ENCODE assay signal across 8 cellular contexts in the genomic region with DNA sequence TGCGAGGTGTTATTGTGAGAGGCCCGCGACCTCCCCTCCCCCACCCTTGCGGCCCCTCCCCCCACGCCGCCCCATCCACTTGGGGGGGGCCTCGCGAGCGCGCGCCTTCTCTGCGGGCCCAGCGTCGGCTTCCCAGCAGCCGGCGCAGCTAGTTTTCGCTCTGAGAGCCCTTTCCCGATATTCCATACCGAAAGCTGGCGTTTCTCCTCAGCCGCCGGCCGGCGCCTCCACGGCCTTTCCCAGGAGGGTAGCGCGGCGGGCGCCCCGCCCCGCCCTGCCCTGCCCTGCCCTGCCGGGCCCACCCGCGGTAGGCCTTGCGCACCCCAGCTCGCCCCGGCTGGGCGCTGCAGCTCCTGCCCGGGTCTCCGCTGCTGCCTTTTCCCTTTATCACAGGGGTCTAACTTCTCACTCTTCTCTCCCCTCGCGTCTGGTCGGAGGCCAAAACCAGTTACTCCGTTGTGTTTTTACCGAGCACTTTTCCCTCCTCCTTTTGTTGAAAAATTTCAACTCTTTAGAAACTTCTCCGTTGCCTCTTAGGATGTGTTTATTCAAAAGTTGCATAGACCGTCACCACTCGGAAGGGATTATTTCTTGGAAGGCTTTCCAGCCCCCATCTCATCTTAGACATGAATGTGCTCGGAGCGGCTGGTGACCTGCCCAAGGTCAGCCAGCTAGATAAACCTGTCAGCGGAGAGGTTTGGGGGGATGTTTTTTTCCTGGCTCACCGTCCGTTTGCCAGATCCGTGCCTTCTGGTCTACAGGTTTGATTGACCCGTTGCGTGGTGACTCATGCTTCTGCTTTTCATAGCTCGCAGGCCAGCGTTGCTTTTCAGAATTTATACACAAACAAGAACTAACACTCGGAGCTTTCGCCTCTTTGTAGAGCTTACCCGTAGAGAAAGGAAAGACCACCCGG. TPM values are rescaled to one million over a fixed set of nuclear protein-coding genes. Genes with fewer than 3 reads are reported as not detected.
DNase-seq lines count a peak whose midpoint lies in the region; ATAC-seq and TF ChIP-seq lines count a peak whose summit lies in the region.

No MANE protein-coding gene starts in this region.

- H3K36me3 ChIP-seq in testis (ENCODE audit: low read depth, missing control alignments) = no peaks in the 10 kb centered on the region

- H3K27me3 Mint-ChIP-seq in activated T-cell treated with anti-CD3 and anti-CD28 coated beads, Interleukin-2, amount 50 U/mL, for 4 hours (ENCODE audit: low read depth) = peaks cover 8% of the 10 kb centered on the region

- H3K9me3 Mint-ChIP-seq in activated T-cell treated with anti-CD3 and anti-CD28 coated beads, Interleukin-2, amount 50 U/mL, for 4 hours = no peaks in the 10 kb centered on the region

- no peak for TF ChIP-seq CTCF in AG09309 (IDR thresholded peaks at IDR 0.05; ENCODE audit: control insufficient read depth, insufficient read depth, low read depth, low read length, missing control alignments)
- TF ChIP-seq CTCF in testis (IDR thresholded peaks at IDR 0.05) = no peak

- peak overlapping the region; percentile 84 to 92 for H3K27ac ChIP-seq in testis

- no peaks in the 10 kb centered on the region for H3K9me3 ChIP-seq in testis

- no peak for TF ChIP-seq POLR2A in testis (IDR thresholded peaks at IDR 0.05)

- H3K4me3 Mint-ChIP-seq in activated T-cell treated with anti-CD3 and anti-CD28 coated beads, Interleukin-2, amount 50 U/mL, for 4 hours = peak overlapping the region; percentile 100

- peak; percentile 25 for ATAC-seq in GM18519 (IDR thresholded peaks at IDR 0.05; ENCODE audit: low FRiP score, unreplicated experiment)
- ATAC-seq in HG02970 (IDR thresholded peaks at IDR 0.05; ENCODE audit: low FRiP score, unreplicated experiment) = peak; percentile 57
- ATAC-seq in activated T-cell treated with anti-CD3 and anti-CD28 coated beads, Interleukin-2, amount 50 U/mL, for 4 hours = peak; percentile 72 to 74
- peak; percentile 76 for ATAC-seq in esophagus mucosa

- H3K4me3 ChIP-seq in AG09309 (ENCODE audit: control insufficient read depth, low read depth, low read length) = peak overlapping the region; percentile 98
- H3K4me3 ChIP-seq in testis = peak overlapping the region; percentile 93 to 97

- intact Hi-C loops in testis (cut with DNase I; ENCODE audit: low total_unique reads) = no loop called here

- peaks cover 10% of the 10 kb centered on the region for H3K36me3 Mint-ChIP-seq in activated T-cell treated with anti-CD3 and anti-CD28 coated beads, Interleukin-2, amount 50 U/mL, for 4 hours (ENCODE audit: insufficient read depth)

- no peaks in the 10 kb centered on the region for H3K27me3 ChIP-seq in testis

- peaks cover 42% of the 10 kb centered on the region for H3K4me1 Mint-ChIP-seq in activated T-cell treated with anti-CD3 and anti-CD28 coated beads, Interleukin-2, amount 50 U/mL, for 4 hours (ENCODE audit: low read depth)

- DNase-seq in AG09309 (ENCODE audit: low read depth) = no peak
- peak; percentile 61 for DNase-seq in NCI-H2227 (lab: John Stamatoyannopoulos, UW; ENCODE audit: unreplicated experiment)
- no peak for DNase-seq in activated T-cell treated with anti-CD3 and anti-CD28 coated beads, Interleukin-2, amount 50 U/mL, for 4 hours
- DNase-seq in mucosa of gallbladder (ENCODE audit: low spot score) = peak; percentile 61
- peak; percentile 61 for DNase-seq in testis

- WGBS in testis, 2 donors = 0 to 1% methylated on average over 24 to 41 of the region's 62 CpGs

- H3K4me1 ChIP-seq in testis = peaks cover 10% of the 10 kb centered on the region

RNA-seq across cellular contexts. Expression of a gene that starts 0.6 kb away (rescaled TPM):
- 10 to 100 TPM; 73.9 to 81.2 (median 80.0) TPM for total RNA-seq in activated T-cell treated with anti-CD3 and anti-CD28 coated beads, Interleukin-2, amount 50 U/mL, for 4 hours
- total RNA-seq in esophagus mucosa (50.9 TPM), mucosa of gallbladder (73.9 TPM), testis (100 to 1,000 TPM; 150 to 156 TPM)
- 66.5 TPM for polyA plus RNA-seq in testis (ENCODE audit: insufficient read depth, low read depth, low replicate concordance)

RNA-seq across cellular contexts. Expression of a gene that starts 33.8 kb away (rescaled TPM):
- total RNA-seq in activated T-cell treated with anti-CD3 and anti-CD28 coated beads, Interleukin-2, amount 50 U/mL, for 4 hours = 10 to 100 TPM; 11.1 to 15.4 (median 12.9) TPM
- total RNA-seq in esophagus mucosa (9.8 TPM), mucosa of gallbladder (72.9 TPM), testis (100 to 1,000 TPM in 1 of 2 donors, 10 to 100 TPM in 1; 93.8 to 129 TPM)
- 69.5 TPM for polyA plus RNA-seq in testis (ENCODE audit: insufficient read depth, low read depth, low replicate concordance)

RNA-seq across cellular contexts. Expression of a gene that starts 46.5 kb away (rescaled TPM):
- 10 to 100 TPM; 28.7 to 48.8 (median 36.5) TPM for total RNA-seq in activated T-cell treated with anti-CD3 and anti-CD28 coated beads, Interleukin-2, amount 50 U/mL, for 4 hours
- total RNA-seq in esophagus mucosa (25.2 TPM), mucosa of gallbladder (54.6 TPM), testis (100 to 1,000 TPM; 123 to 125 TPM)
- 112 TPM for polyA plus RNA-seq in testis (ENCODE audit: insufficient read depth, low read depth, low replicate concordance)

RNA-seq across cellular contexts. Expression of a gene that starts 54.4 kb away (rescaled TPM):
- 1 to 10 TPM; 2.5 to 3.9 (median 3.2) TPM for total RNA-seq in activated T-cell treated with anti-CD3 and anti-CD28 coated beads, Interleukin-2, amount 50 U/mL, for 4 hours
- total RNA-seq in esophagus mucosa = 55.9 TPM
- total RNA-seq in mucosa of gallbladder = 2,517 TPM
- 100 to 1,000 TPM; 167 to 187 TPM for total RNA-seq in testis
- 800 TPM for polyA plus RNA-seq in testis (ENCODE audit: insufficient read depth, low read depth, low replicate concordance)

Comparison
In these comparisons a context has a peak if more than half of its experiments do, and no peak if none do; other contexts are left out.
1. DNase-seq: peak in NCI-H2227 (single experiment), mucosa of gallbladder (single experiment) and testis (single experiment); none in AG09309 (single experiment) and activated T-cell treated with anti-CD3 and anti-CD28 coated beads, Interleukin-2, amount 50 U/mL, for 4 hours (single experiment).
2. ATAC-seq: peak in every context shown above with its lines; median percentile 76 in esophagus mucosa; 73 in activated T-cell treated with anti-CD3 and anti-CD28 coated beads, Interleukin-2, amount 50 U/mL, for 4 hours; 57 in HG02970; 25 in GM18519.